Comparison of ENCODE assay signal across 1 cellular context in genomic region chr13:40402931-40403412, GRCh38.
TF ChIP-seq lines count a peak whose summit lies in the region.

No MANE protein-coding gene starts in this region.

TF ChIP-seq in HCT116, 20 proteins besides CTCF, POLR2A, EP300 and RAD21 (continued from another document):
- TF ChIP-seq, protein P1, sequence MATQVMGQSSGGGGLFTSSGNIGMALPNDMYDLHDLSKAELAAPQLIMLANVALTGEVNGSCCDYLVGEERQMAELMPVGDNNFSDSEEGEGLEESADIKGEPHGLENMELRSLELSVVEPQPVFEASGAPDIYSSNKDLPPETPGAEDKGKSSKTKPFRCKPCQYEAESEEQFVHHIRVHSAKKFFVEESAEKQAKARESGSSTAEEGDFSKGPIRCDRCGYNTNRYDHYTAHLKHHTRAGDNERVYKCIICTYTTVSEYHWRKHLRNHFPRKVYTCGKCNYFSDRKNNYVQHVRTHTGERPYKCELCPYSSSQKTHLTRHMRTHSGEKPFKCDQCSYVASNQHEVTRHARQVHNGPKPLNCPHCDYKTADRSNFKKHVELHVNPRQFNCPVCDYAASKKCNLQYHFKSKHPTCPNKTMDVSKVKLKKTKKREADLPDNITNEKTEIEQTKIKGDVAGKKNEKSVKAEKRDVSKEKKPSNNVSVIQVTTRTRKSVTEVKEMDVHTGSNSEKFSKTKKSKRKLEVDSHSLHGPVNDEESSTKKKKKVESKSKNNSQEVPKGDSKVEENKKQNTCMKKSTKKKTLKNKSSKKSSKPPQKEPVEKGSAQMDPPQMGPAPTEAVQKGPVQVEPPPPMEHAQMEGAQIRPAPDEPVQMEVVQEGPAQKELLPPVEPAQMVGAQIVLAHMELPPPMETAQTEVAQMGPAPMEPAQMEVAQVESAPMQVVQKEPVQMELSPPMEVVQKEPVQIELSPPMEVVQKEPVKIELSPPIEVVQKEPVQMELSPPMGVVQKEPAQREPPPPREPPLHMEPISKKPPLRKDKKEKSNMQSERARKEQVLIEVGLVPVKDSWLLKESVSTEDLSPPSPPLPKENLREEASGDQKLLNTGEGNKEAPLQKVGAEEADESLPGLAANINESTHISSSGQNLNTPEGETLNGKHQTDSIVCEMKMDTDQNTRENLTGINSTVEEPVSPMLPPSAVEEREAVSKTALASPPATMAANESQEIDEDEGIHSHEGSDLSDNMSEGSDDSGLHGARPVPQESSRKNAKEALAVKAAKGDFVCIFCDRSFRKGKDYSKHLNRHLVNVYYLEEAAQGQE (IDR thresholded peaks at IDR 0.05; ENCODE audit: low read depth) = no peak
- TF ChIP-seq CEBPB (IDR thresholded peaks at IDR 0.05; ENCODE audit: low read depth) (no peak), MAX (IDR thresholded peaks at IDR 0.05) (no peak), POLR2AphosphoS5 (IDR thresholded peaks at IDR 0.05; ENCODE audit: low read depth, low read length) (no peak)
